In genomic region chr7:88347098-88347497, GRCh38 we compare ENCODE assay signal across 1 cellular context.
A peak's percentile ranks its signal among the peaks of the same experiment; 100 is the strongest.
TF ChIP-seq lines count a peak whose summit lies in the region.

No MANE protein-coding gene starts in this region.

TF ChIP-seq in GM12878, 131 proteins besides CTCF, POLR2A, EP300 and RAD21:
- TF ChIP-seq RELB (IDR thresholded peaks at IDR 0.05; ENCODE audit: low read depth), result peak; percentile 45; the same call in 1 of the 2 replicates
- no peak for TF ChIP-seq POU2F2 (IDR thresholded peaks at IDR 0.05; ENCODE audit: borderline replicate concordance, low read depth, low read length)
